ENCODE assay signal across 1 cellular context in the genomic region with DNA sequence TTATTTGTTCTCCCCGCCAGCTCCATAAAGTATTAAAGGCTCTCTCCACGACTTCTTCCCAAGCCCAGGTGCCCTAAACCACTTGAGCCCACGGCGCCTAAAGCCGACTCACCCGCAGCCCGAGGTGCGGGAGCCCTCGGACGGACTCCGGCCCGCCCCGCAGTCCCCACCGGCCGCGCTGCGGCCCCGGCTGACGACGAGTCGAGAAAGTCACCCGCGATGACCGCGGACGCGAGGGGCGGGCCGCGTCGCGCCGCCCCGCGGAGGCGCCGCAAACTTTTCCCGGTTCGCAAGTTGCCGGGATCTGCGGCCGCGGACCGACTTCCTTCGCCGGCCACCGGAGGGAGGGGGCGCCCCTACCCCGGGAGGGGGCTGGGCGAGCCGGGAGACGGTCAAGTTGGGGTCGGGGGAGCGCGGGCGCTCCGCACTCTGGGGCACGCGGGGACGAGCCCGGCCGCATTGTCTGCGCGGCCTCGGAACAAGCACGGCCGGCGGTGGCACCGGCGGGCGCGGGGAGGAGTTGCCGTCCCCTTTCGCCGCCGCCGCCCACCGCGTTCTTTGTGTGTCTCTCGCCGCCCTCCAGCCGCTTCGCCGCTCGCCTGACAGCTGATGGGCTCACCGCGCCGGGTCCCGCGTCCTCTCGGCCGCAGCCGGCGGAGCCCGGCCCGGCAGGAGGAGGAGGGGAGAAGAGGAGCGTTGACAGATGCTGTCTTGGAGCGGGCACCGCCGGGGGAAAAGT.
TF ChIP-seq lines count a peak whose summit lies in the region.

No MANE protein-coding gene starts in this region.

TF ChIP-seq in HepG2, 621 proteins besides CTCF, POLR2A, EP300 and RAD21 (continued from another document):
- TF ChIP-seq, protein P1, sequence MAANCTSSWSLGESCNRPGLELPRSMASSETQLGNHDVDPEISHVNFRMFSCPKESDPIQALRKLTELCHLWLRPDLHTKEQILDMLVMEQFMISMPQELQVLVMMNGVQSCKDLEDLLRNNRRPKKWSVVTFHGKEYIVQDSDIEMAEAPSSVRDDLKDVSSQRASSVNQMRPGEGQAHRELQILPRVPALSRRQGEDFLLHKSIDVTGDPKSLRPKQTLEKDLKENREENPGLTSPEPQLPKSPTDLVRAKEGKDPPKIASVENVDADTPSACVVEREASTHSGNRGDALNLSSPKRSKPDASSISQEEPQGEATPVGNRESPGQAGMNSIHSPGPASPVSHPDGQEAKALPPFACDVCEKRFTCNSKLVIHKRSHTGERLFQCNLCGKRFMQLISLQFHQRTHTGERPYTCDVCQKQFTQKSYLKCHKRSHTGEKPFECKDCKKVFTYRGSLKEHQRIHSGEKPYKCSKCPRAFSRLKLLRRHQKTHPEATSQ (CRISPR knock-in tag; IDR thresholded peaks at IDR 0.05; ENCODE audit: borderline replicate concordance): no peak
- TF ChIP-seq ZNF230 (CRISPR knock-in tag; IDR thresholded peaks at IDR 0.05) (no peak), NAIF1 (CRISPR knock-in tag; IDR thresholded peaks at IDR 0.05; ENCODE audit: borderline replicate concordance) (no peak), PRPF4 (IDR thresholded peaks at IDR 0.05; ENCODE audit: low read depth, low read length, poor library complexity, severe bottlenecking) (no peak), ZNF792 (CRISPR knock-in tag; IDR thresholded peaks at IDR 0.05) (no peak), EEA1 (CRISPR knock-in tag; IDR thresholded peaks at IDR 0.05; ENCODE audit: borderline replicate concordance) (no peak), TSC22D2 (CRISPR knock-in tag; IDR thresholded peaks at IDR 0.05; ENCODE audit: borderline replicate concordance) (no peak)
- TF ChIP-seq, protein P2, sequence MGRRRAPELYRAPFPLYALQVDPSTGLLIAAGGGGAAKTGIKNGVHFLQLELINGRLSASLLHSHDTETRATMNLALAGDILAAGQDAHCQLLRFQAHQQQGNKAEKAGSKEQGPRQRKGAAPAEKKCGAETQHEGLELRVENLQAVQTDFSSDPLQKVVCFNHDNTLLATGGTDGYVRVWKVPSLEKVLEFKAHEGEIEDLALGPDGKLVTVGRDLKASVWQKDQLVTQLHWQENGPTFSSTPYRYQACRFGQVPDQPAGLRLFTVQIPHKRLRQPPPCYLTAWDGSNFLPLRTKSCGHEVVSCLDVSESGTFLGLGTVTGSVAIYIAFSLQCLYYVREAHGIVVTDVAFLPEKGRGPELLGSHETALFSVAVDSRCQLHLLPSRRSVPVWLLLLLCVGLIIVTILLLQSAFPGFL (CRISPR knock-in tag; IDR thresholded peaks at IDR 0.05): no peak
TF ChIP-seq in HepG2: peak in this region for 0.
